In genomic region chr3:106309274-106309673, GRCh38 we compare ENCODE assay signal across 22 cellular contexts.
"Had no signal": no experiment of that assay in that cellular context is flagged by ENCODE, and none has a peak within 500 bp of the region (broad histone marks: within the 10 kb centered on the region; RNA-seq: fewer than 3 reads in every experiment).

No MANE protein-coding gene starts in this region.

- H3K27ac ChIP-seq: coronary artery, hepatocyte, neutrophil, psoas muscle, right lobe of liver, spleen, tibial artery, upper lobe of left lung, uterus had no signal

- FAIRE-seq: endothelial cell of umbilical vein, islet of Langerhans had no signal

- H3K4me1 ChIP-seq: psoas muscle, right lobe of liver, spleen, upper lobe of left lung, uterus had no signal

- H3K4me2 ChIP-seq: hepatocyte had no signal

- H3K79me2 ChIP-seq: hepatocyte had no signal

- H3K36me3 ChIP-seq: neutrophil, right lobe of liver, spleen, tibial artery, upper lobe of left lung, uterus had no signal

- DNase-seq: effector CD4-positive, alpha-beta T cell; erythroblast; foreskin melanocyte; head of caudate nucleus; kidney glomerular epithelial cell; mammary epithelial cell; naive thymus-derived CD4-positive, alpha-beta T cell; nephron progenitor cell; psoas muscle; retina; right lobe of liver; spleen; stimulated activated CD4-positive, alpha-beta T cell treated with anti-CD3 and anti-CD28 coated beads, Interleukin-4, amount 100 ng/mL, for 24 hours; tibial artery; upper lobe of left lung; uterus had no signal

- H3K9me3 ChIP-seq: neutrophil, right lobe of liver, spleen, tibial artery, upper lobe of left lung, uterus had no signal

- H3K4me3 ChIP-seq: coronary artery, hepatocyte, psoas muscle, right lobe of liver, spleen, tibial artery, upper lobe of left lung, uterus had no signal

- ATAC-seq: naive thymus-derived CD4-positive, alpha-beta T cell; psoas muscle; right lobe of liver; stimulated activated memory B cell treated with anti-CD40 and anti-IgM and Interleukin-4, amounts not matched to agents 10 μg/mL and 1 μg/mL and 100 μg/mL, for 72 hours had no signal

- H3K27me3 ChIP-seq: hepatocyte, neutrophil, right lobe of liver, spleen, tibial artery, upper lobe of left lung, uterus had no signal

- H2AFZ ChIP-seq: hepatocyte had no signal
